In genomic region chr3:181921220-181921619, GRCh38 we compare ENCODE assay signal across 1 cellular context.
TF ChIP-seq lines count a peak whose summit lies in the region.

No MANE protein-coding gene starts in this region.

TF ChIP-seq in WTC11, 78 proteins besides CTCF, POLR2A, EP300 and RAD21 (continued from another document):
- no peak for TF ChIP-seq EMX1 (CRISPR knock-in tag; IDR thresholded peaks at IDR 0.05)
- TF ChIP-seq IRF2 (CRISPR knock-in tag; IDR thresholded peaks at IDR 0.05; ENCODE audit: borderline replicate concordance, low read depth): no peak
- TF ChIP-seq, protein P1, sequence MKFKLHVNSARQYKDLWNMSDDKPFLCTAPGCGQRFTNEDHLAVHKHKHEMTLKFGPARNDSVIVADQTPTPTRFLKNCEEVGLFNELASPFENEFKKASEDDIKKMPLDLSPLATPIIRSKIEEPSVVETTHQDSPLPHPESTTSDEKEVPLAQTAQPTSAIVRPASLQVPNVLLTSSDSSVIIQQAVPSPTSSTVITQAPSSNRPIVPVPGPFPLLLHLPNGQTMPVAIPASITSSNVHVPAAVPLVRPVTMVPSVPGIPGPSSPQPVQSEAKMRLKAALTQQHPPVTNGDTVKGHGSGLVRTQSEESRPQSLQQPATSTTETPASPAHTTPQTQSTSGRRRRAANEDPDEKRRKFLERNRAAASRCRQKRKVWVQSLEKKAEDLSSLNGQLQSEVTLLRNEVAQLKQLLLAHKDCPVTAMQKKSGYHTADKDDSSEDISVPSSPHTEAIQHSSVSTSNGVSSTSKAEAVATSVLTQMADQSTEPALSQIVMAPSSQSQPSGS (CRISPR knock-in tag; IDR thresholded peaks at IDR 0.05; ENCODE audit: borderline replicate concordance, low read depth): no peak
